ENCODE assay signal across 14 cellular contexts in genomic region chr15:67511606-67512005, GRCh38.
"Had no signal": no experiment of that assay in that cellular context is flagged by ENCODE, and none has a peak within 500 bp of the region (broad histone marks: within the 10 kb centered on the region; RNA-seq: fewer than 3 reads in every experiment).

No MANE protein-coding gene starts in this region.

- DNase-seq: activated CD4-positive, alpha-beta T cell treated with anti-CD3 and anti-CD28 coated beads for 4 hours; activated CD8-positive, alpha-beta memory T cell treated with anti-CD3 and anti-CD28 coated beads for 24 hours; activated naive CD4-positive, alpha-beta T cell treated with anti-CD3 and anti-CD28 coated beads, Interleukin-2, amount 10 ng/mL, durations not matched to agents 7 days and 5 days; amygdala; cerebellar nuclear complex; dermis blood vessel endothelial cell; hippocampal formation; ovary; stimulated activated CD4-positive, alpha-beta T cell treated with anti-CD3 and anti-CD28 coated beads, Interleukin-2, amount 100 ng/mL, for 48 hours; stimulated activated CD8-positive, alpha-beta memory T cell treated with anti-CD3 and anti-CD28 coated beads, Interleukin-4, amount 100 ng/mL, for 48 hours; T1000; testis; WERI-Rb-1 had no signal

- H3K27ac ChIP-seq: ovary, testis, WERI-Rb-1 had no signal

- H3K36me3 ChIP-seq: ovary, WERI-Rb-1 had no signal

- FAIRE-seq: urothelium cell line had no signal

- H3K4me1 ChIP-seq: testis had no signal

- H3K27me3 ChIP-seq: ovary, testis had no signal

- H3K9me3 ChIP-seq: ovary, testis had no signal

- H3K4me3 ChIP-seq: ovary, testis had no signal
